Comparison of ENCODE assay signal across 16 cellular contexts in the genomic region with DNA sequence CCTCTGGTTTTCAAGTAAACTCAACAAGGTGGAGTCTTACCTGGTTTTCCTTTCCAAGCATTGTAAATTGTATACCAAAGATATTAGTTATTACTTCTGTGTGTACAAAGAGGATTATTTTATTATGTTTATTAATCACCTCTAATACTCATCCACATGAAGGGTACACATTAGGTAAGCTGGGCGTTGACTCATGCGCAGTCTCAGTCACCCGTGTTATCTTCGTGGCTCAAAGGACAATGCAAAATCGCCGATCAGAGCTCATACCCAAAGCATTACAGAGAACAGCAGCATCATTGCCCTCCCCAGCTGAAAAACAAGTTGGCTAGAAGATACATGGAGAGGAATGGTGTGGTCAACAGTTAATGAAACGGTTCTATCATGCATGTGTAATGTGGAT.
DNase-seq lines count a peak whose midpoint lies in the region; ATAC-seq, FAIRE-seq and TF ChIP-seq lines count a peak whose summit lies in the region.
"Had no signal": no experiment of that assay in that cellular context is flagged by ENCODE, and none has a peak within 500 bp of the region (broad histone marks: within the 10 kb centered on the region; RNA-seq: fewer than 3 reads in every experiment).

No MANE protein-coding gene starts in this region.

- H3K4me2 ChIP-seq in PC-3 (ENCODE audit: low read length) = peak overlapping the region; percentile 5
- H3K4me2 ChIP-seq: GM23338 had no signal

- H3K9me3 Mint-ChIP-seq in activated T-helper 17 cell treated with anti-CD3 and anti-CD28 coated beads, Interleukin-2, amount 50 U/mL, for 72 hours = peaks cover 4% of the 10 kb centered on the region
- no peaks in the 10 kb centered on the region for H3K9me3 Mint-ChIP-seq in activated T-cell treated with anti-CD3 and anti-CD28 coated beads, Interleukin-2, amount 50 U/mL, for 4 hours
- H3K9me3 Mint-ChIP-seq: CD4-positive, alpha-beta memory T cell; GM23338; H9 had no signal

- BruUV-seq in PC-3 (replicated peaks; lab: Mats Ljungman, UMichigan) = no TSS peak

- no peaks in the 10 kb centered on the region for H3K4me1 Mint-ChIP-seq in activated T-helper 17 cell treated with anti-CD3 and anti-CD28 coated beads, Interleukin-2, amount 50 U/mL, for 72 hours
- no peaks in the 10 kb centered on the region for H3K4me1 Mint-ChIP-seq in activated T-cell treated with anti-CD3 and anti-CD28 coated beads, Interleukin-2, amount 50 U/mL, for 4 hours (ENCODE audit: low read depth)

- H3K27me3 ChIP-seq in PC-3 (ENCODE audit: low read length) (no peaks in the 10 kb centered on the region), small intestine (ENCODE audit: control insufficient read depth in 2 of 2, insufficient read depth in 2 of 2, low read length in 2 of 2) (no peaks in the 10 kb centered on the region)

- H3K79me2 ChIP-seq in PC-3 (ENCODE audit: low read length) = no peaks in the 10 kb centered on the region

- no peak overlapping the region for H3K9ac ChIP-seq in PC-3 (ENCODE audit: low read length)

- no peaks in the 10 kb centered on the region for H3K9me3 ChIP-seq in PC-3 (ENCODE audit: low read length)
- H3K9me3 ChIP-seq in small intestine (ENCODE audit: control insufficient read depth, low read depth) = no peaks in the 10 kb centered on the region

- CTCF ChIA-PET in PC-3 (lab: Charles Lee) = interaction anchor here (0.6 kb wide), 2 partner anchors 21 to 98 kb away, joined by 3 to 4 read pairs; no protein-coding TSS in a partner anchor

- H3K4me3 Mint-ChIP-seq in activated T-helper 17 cell treated with anti-CD3 and anti-CD28 coated beads, Interleukin-2, amount 50 U/mL, for 72 hours = no peak overlapping the region
- H3K4me3 Mint-ChIP-seq in activated T-cell treated with anti-CD3 and anti-CD28 coated beads, Interleukin-2, amount 50 U/mL, for 4 hours = no peak overlapping the region
- H3K4me3 Mint-ChIP-seq: GM23338, H9 had no signal

- DNase-seq in PC-3 = peak; percentile 96
- DNase-seq in epithelial cell of esophagus (ENCODE audit: low read depth) = peak; percentile 86
- peak; percentile 76 for DNase-seq in small intestine
- DNase-seq in activated T-cell treated with anti-CD3 and anti-CD28 coated beads, Interleukin-2, amount 50 U/mL, for 4 hours = no peak
- no peak for DNase-seq in stimulated activated naive CD4-positive, alpha-beta T cell treated with Interleukin-2 at 50 U/mL for 16 hours (lab: John Stamatoyannopoulos, UW)
- DNase-seq: C1 segment of cervical spinal cord; CD4-positive, alpha-beta memory T cell; COR-L47; DMS153; DND-41; H9 had no signal

- no peaks in the 10 kb centered on the region for H3K36me3 ChIP-seq in PC-3 (ENCODE audit: low read depth, low read length)
- peaks cover 0 to 2% of the 10 kb centered on the region in 2 donors for H3K36me3 ChIP-seq in small intestine (ENCODE audit: control insufficient read depth in 2 of 2, insufficient read depth in 2 of 2, low read length in 2 of 2)

- H3F3A ChIP-seq in PC-3 (ENCODE audit: low read length, unreplicated experiment) = peaks cover 24% of the 10 kb centered on the region

- no peak for FAIRE-seq in small intestine (lab: Jason Lieb, UNC)
- FAIRE-seq: G401.6, GM12892 had no signal

- H3K9me2 ChIP-seq in PC-3 (replicated peaks; ENCODE audit: low read length) = no peaks in the 10 kb centered on the region

- no peaks in the 10 kb centered on the region for H3K36me3 Mint-ChIP-seq in activated T-helper 17 cell treated with anti-CD3 and anti-CD28 coated beads, Interleukin-2, amount 50 U/mL, for 72 hours (ENCODE audit: low read depth)
- no peaks in the 10 kb centered on the region for H3K36me3 Mint-ChIP-seq in activated T-cell treated with anti-CD3 and anti-CD28 coated beads, Interleukin-2, amount 50 U/mL, for 4 hours (ENCODE audit: insufficient read depth)
- H3K36me3 Mint-ChIP-seq: CD4-positive, alpha-beta memory T cell had no signal

- WGBS in small intestine, 3 donors = 26 to 63% (median 37%) methylated on average over 7 of the region's 7 CpGs

- H4K20me1 ChIP-seq in PC-3 (ENCODE audit: low read length) = no peaks in the 10 kb centered on the region

- no peak for TF ChIP-seq CTCF in PC-3 (conservative IDR thresholded peaks at IDR 0.05; ENCODE audit: low read depth, low read length)
- TF ChIP-seq CTCF in epithelial cell of esophagus (IDR thresholded peaks at IDR 0.05; ENCODE audit: insufficient read depth, low read depth, low read length, missing control alignments) = no peak

- POLR2A ChIA-PET in PC-3 (lab: Charles Lee; ENCODE audit: unreplicated experiment) = no interaction called here

- peaks cover 25% of the 10 kb centered on the region for H3K27me3 Mint-ChIP-seq in activated T-helper 17 cell treated with anti-CD3 and anti-CD28 coated beads, Interleukin-2, amount 50 U/mL, for 72 hours
- H3K27me3 Mint-ChIP-seq in activated T-cell treated with anti-CD3 and anti-CD28 coated beads, Interleukin-2, amount 50 U/mL, for 4 hours (ENCODE audit: low read depth) = peaks cover 7% of the 10 kb centered on the region

- no peak overlapping the region for H3K27ac Mint-ChIP-seq in activated T-helper 17 cell treated with anti-CD3 and anti-CD28 coated beads, Interleukin-2, amount 50 U/mL, for 72 hours
- H3K27ac Mint-ChIP-seq: CD4-positive, alpha-beta memory T cell; GM23338 had no signal

- ATAC-seq in PC-3 = peak; percentile 2; the same call in 1 of the 2 replicates
- no peak for ATAC-seq in activated T-helper 17 cell treated with anti-CD3 and anti-CD28 coated beads, Interleukin-2, amount 50 U/mL, for 72 hours (replicated peaks)
- no peak for ATAC-seq in activated T-cell treated with anti-CD3 and anti-CD28 coated beads, Interleukin-2, amount 50 U/mL, for 4 hours
- ATAC-seq: GM23338, HCT116 had no signal

- intact Hi-C loops in PC-3 (cut with micrococcal nuclease) = loop anchor here (5.0 to 10.0 kb wide), 2 partner anchors 201 to 319 kb away; no protein-coding TSS in a partner anchor

- no peak overlapping the region for H2AFZ ChIP-seq in PC-3 (ENCODE audit: low read length)
- H2AFZ ChIP-seq: GM23338 had no signal

- H3K4me3 ChIP-seq in PC-3 (ENCODE audit: low read length) (no peak overlapping the region), epithelial cell of esophagus (ENCODE audit: low read length) (no peak overlapping the region), small intestine (ENCODE audit: low read depth in 1 of 2, low read length in 2 of 2) (no peak overlapping the region)
- H3K4me3 ChIP-seq: GM23338 had no signal

- H3K27ac ChIP-seq in PC-3 (ENCODE audit: low read length) (peak overlapping the region; percentile 34), small intestine (ENCODE audit: low read depth in 1 of 2, low read length in 1 of 2) (no peak overlapping the region)

- H3K4me1 ChIP-seq in PC-3 (ENCODE audit: insufficient read depth, low read length) (peaks cover 65% of the 10 kb centered on the region), small intestine (ENCODE audit: control insufficient read depth in 2 of 2, insufficient read depth in 1 of 2, low read depth in 1 of 2, low read length in 1 of 2) (no peaks in the 10 kb centered on the region)

Comparison
In these comparisons a context has a peak if more than half of its experiments do, and no peak if none do; other contexts are left out.
1. DNase-seq: peak in PC-3 (single experiment), epithelial cell of esophagus (single experiment) and small intestine (single experiment); none in activated T-cell treated with anti-CD3 and anti-CD28 coated beads, Interleukin-2, amount 50 U/mL, for 4 hours (single experiment) and stimulated activated naive CD4-positive, alpha-beta T cell treated with Interleukin-2 at 50 U/mL for 16 hours (single experiment).